ENCODE assay signal across 1 cellular context in genomic region chr7:138472292-138473079, GRCh38.
TF ChIP-seq lines count a peak whose summit lies in the region.

No MANE protein-coding gene starts in this region.

TF ChIP-seq in HepG2, 621 proteins besides CTCF, POLR2A, EP300 and RAD21 (continued from another document and continues in another):
- TF ChIP-seq ZNF407 (CRISPR knock-in tag; IDR thresholded peaks at IDR 0.05; ENCODE audit: not compliant biosample characterization), result no peak
- TF ChIP-seq ZMAT3 (CRISPR knock-in tag; conservative IDR thresholded peaks at IDR 0.05), result no peak
- TF ChIP-seq RBFOX2 (IDR thresholded peaks at IDR 0.05; ENCODE audit: low read depth, low read length), result peak; percentile 48; the same call in 1 of the 2 replicates
- no peak for TF ChIP-seq ZNF484 (CRISPR knock-in tag; IDR thresholded peaks at IDR 0.05; ENCODE audit: borderline replicate concordance, low read depth)
- TF ChIP-seq TAF15 (IDR thresholded peaks at IDR 0.05; ENCODE audit: low read depth, low read length, poor library complexity, severe bottlenecking), result no peak
- peak; percentile 45; the same call in 1 of the 2 replicates for TF ChIP-seq ZMYM4 (CRISPR knock-in tag; IDR thresholded peaks at IDR 0.05)
- TF ChIP-seq, protein P1, sequence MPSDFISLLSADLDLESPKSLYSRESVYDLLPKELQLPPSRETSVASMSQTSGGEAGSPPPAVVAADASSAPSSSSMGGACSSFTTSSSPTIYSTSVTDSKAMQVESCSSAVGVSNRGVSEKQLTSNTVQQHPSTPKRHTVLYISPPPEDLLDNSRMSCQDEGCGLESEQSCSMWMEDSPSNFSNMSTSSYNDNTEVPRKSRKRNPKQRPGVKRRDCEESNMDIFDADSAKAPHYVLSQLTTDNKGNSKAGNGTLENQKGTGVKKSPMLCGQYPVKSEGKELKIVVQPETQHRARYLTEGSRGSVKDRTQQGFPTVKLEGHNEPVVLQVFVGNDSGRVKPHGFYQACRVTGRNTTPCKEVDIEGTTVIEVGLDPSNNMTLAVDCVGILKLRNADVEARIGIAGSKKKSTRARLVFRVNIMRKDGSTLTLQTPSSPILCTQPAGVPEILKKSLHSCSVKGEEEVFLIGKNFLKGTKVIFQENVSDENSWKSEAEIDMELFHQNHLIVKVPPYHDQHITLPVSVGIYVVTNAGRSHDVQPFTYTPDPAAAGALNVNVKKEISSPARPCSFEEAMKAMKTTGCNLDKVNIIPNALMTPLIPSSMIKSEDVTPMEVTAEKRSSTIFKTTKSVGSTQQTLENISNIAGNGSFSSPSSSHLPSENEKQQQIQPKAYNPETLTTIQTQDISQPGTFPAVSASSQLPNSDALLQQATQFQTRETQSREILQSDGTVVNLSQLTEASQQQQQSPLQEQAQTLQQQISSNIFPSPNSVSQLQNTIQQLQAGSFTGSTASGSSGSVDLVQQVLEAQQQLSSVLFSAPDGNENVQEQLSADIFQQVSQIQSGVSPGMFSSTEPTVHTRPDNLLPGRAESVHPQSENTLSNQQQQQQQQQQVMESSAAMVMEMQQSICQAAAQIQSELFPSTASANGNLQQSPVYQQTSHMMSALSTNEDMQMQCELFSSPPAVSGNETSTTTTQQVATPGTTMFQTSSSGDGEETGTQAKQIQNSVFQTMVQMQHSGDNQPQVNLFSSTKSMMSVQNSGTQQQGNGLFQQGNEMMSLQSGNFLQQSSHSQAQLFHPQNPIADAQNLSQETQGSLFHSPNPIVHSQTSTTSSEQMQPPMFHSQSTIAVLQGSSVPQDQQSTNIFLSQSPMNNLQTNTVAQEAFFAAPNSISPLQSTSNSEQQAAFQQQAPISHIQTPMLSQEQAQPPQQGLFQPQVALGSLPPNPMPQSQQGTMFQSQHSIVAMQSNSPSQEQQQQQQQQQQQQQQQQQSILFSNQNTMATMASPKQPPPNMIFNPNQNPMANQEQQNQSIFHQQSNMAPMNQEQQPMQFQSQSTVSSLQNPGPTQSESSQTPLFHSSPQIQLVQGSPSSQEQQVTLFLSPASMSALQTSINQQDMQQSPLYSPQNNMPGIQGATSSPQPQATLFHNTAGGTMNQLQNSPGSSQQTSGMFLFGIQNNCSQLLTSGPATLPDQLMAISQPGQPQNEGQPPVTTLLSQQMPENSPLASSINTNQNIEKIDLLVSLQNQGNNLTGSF (CRISPR knock-in tag; IDR thresholded peaks at IDR 0.05), result no peak
- TF ChIP-seq SIN3A (IDR thresholded peaks at IDR 0.05; ENCODE audit: borderline replicate concordance, low read depth, low read length), result no peak
- no peak for TF ChIP-seq ZNF431 (CRISPR knock-in tag; IDR thresholded peaks at IDR 0.05; ENCODE audit: borderline replicate concordance, low read depth)
- no peak for TF ChIP-seq GTF2F1 (IDR thresholded peaks at IDR 0.05; ENCODE audit: low read length)
- TF ChIP-seq ESRRA (CRISPR knock-in tag; IDR thresholded peaks at IDR 0.05; ENCODE audit: low read depth), result no peak
- TF ChIP-seq ZNF33A (CRISPR knock-in tag; IDR thresholded peaks at IDR 0.05; ENCODE audit: borderline replicate concordance), result no peak
- no peak for TF ChIP-seq ZNF432 (CRISPR knock-in tag; IDR thresholded peaks at IDR 0.05; ENCODE audit: borderline replicate concordance)
- 0 out of 2 replicates have a peak, but pooled peaks have one; percentile 6 for TF ChIP-seq SOX5 (CRISPR knock-in tag; IDR thresholded peaks at IDR 0.05; ENCODE audit: borderline replicate concordance)
- TF ChIP-seq REPIN1 (CRISPR knock-in tag; IDR thresholded peaks at IDR 0.05; ENCODE audit: borderline replicate concordance, low read depth), result 0 out of 2 replicates have a peak, but pooled peaks have one; percentile 17
- no peak for TF ChIP-seq ZNF343 (CRISPR knock-in tag; IDR thresholded peaks at IDR 0.05)
- no peak for TF ChIP-seq ZNF703 (CRISPR knock-in tag; IDR thresholded peaks at IDR 0.05; ENCODE audit: borderline replicate concordance)
- no peak for TF ChIP-seq KAT7 (CRISPR knock-in tag; IDR thresholded peaks at IDR 0.05; ENCODE audit: borderline replicate concordance)
- TF ChIP-seq FOXA1 (IDR thresholded peaks at IDR 0.05), result no peak
- TF ChIP-seq FOXA1 (CRISPR knock-in tag; IDR thresholded peaks at IDR 0.05), result 0 out of 2 replicates have a peak, but pooled peaks have one; percentile 7
- TF ChIP-seq ZSCAN25 (CRISPR knock-in tag; IDR thresholded peaks at IDR 0.05), result no peak
- TF ChIP-seq ZUFSP (CRISPR knock-in tag; IDR thresholded peaks at IDR 0.05; ENCODE audit: borderline replicate concordance), result no peak
- TF ChIP-seq ZNF350 (CRISPR knock-in tag; IDR thresholded peaks at IDR 0.05; ENCODE audit: borderline replicate concordance, low read depth), result no peak
- TF ChIP-seq KLF9 (CRISPR knock-in tag; IDR thresholded peaks at IDR 0.05; ENCODE audit: low read depth), result no peak
- no peak for TF ChIP-seq CEBPZ (IDR thresholded peaks at IDR 0.05; ENCODE audit: low read length)
- TF ChIP-seq ZNF10 (CRISPR knock-in tag; IDR thresholded peaks at IDR 0.05; ENCODE audit: borderline replicate concordance, low read depth), result no peak
- TF ChIP-seq ZNF441 (CRISPR knock-in tag; IDR thresholded peaks at IDR 0.05; ENCODE audit: borderline replicate concordance), result no peak
- peak; percentile 88 for TF ChIP-seq ZMYM2 (CRISPR knock-in tag; IDR thresholded peaks at IDR 0.05)
- no peak for TF ChIP-seq YEATS4 (CRISPR knock-in tag; IDR thresholded peaks at IDR 0.05; ENCODE audit: borderline replicate concordance)
- TF ChIP-seq HMGA1 (CRISPR knock-in tag; conservative IDR thresholded peaks at IDR 0.05), result no peak
- TF ChIP-seq ATF7 (IDR thresholded peaks at IDR 0.05), result no peak
- no peak for TF ChIP-seq ATF7 (CRISPR knock-in tag; IDR thresholded peaks at IDR 0.05)
- no peak for TF ChIP-seq ZFP82 (CRISPR knock-in tag; IDR thresholded peaks at IDR 0.05; ENCODE audit: borderline replicate concordance)
- TF ChIP-seq ZNF609 (CRISPR knock-in tag; IDR thresholded peaks at IDR 0.05; ENCODE audit: borderline replicate concordance), result no peak
